Comparison of ENCODE assay signal across 35 cellular contexts in genomic region chr5:113804264-113804663, GRCh38.
DNase-seq lines count a peak whose midpoint lies in the region; ATAC-seq and TF ChIP-seq lines count a peak whose summit lies in the region.
"Had no signal": no experiment of that assay in that cellular context is flagged by ENCODE, and none has a peak within 500 bp of the region (broad histone marks: within the 10 kb centered on the region; RNA-seq: fewer than 3 reads in every experiment).

No MANE protein-coding gene starts in this region.

- H3K4me3 ChIP-seq in GM23248 = no peak overlapping the region
- no peak overlapping the region for H3K4me3 ChIP-seq in epithelial cell of proximal tubule (ENCODE audit: low read depth, low read length)
- H3K4me3 ChIP-seq: heart right ventricle, lung, sigmoid colon, stomach, uterus had no signal

- DNase-seq in A172 (ENCODE audit: low spot score) = peak; percentile 16
- peak; percentile 5 for DNase-seq in GM23248
- peak; percentile 40 for DNase-seq in RKO (ENCODE audit: low spot score)
- no peak for DNase-seq in epithelial cell of proximal tubule (ENCODE audit: low read depth)
- no peak for DNase-seq in LoVo (ENCODE audit: low spot score)
- no peak for DNase-seq in T1000 (lab: John Stamatoyannopoulos, UW)
- DNase-seq: activated CD4-positive, alpha-beta T cell treated with anti-CD3 and anti-CD28 coated beads, Interleukin-2, amount 50 U/mL, for 4 hours; activated CD8-positive, alpha-beta memory T cell treated with anti-CD3 and anti-CD28 coated beads, Interleukin-2, amount 10 ng/mL, durations not matched to agents 7 days and 5 days; activated naive CD4-positive, alpha-beta T cell; activated naive CD8-positive, alpha-beta T cell treated with anti-CD3 and anti-CD28 coated beads, Interleukin-2, amount 50 U/mL, for 24 hours; activated T-cell treated with anti-CD3 and anti-CD28 coated beads, Interleukin-2, amount 50 U/mL, for 48 hours; BE2C; CD8-positive, alpha-beta T cell; central memory CD4-positive, alpha-beta T cell; cortex of kidney; effector memory CD4-positive, alpha-beta T cell; GDM1; GOT3; heart right ventricle; Kasumi-1; NCI-H1436 treated with DMSO at 0.1 percent for 48 hours; NCI-H446 treated with DMSO at 0.1 percent for 48 hours; RPMI8226; sigmoid colon; SK-N-SH; stimulated activated CD4-positive, alpha-beta T cell treated with anti-CD3 and anti-CD28 coated beads, Interleukin-12 subunit alpha, Interleukin-12 subunit beta, amount 100 ng/mL, for 4 hours; stimulated activated CD4-positive, alpha-beta T cell treated with anti-CD3 and anti-CD28 coated beads, Interleukin-2, amount 100 ng/mL, for 48 hours; stomach; uterus had no signal

- ATAC-seq in GM18511 (IDR thresholded peaks at IDR 0.05; ENCODE audit: unreplicated experiment) = no peak
- ATAC-seq in HG03097 (IDR thresholded peaks at IDR 0.05; ENCODE audit: low FRiP score, unreplicated experiment) = no peak
- ATAC-seq: activated CD4-positive, CD25-positive, alpha-beta regulatory T cell treated with anti-CD3 and anti-CD28 coated beads, Interleukin-2, amount 50 U/mL, for 24 hours; activated CD8-positive, alpha-beta memory T cell treated with anti-CD3 and anti-CD28 coated beads, Interleukin-2, amount 10 ng/mL, durations not matched to agents 7 days and 5 days; activated naive CD8-positive, alpha-beta T cell treated with anti-CD3 and anti-CD28 coated beads, Interleukin-2, amount 50 U/mL, for 24 hours; CD8-positive, alpha-beta T cell; esophagus mucosa; heart right ventricle; natural killer cell treated with Interleukin-12 subunit alpha and Interleukin-12 subunit beta and Interleukin-15 and Interleukin-18, amount 100 ng/mL, for 72 hours had no signal

- H3K9me3 ChIP-seq in GM23248 (ENCODE audit: low read depth) = no peaks in the 10 kb centered on the region
- H3K9me3 ChIP-seq: BE2C, heart right ventricle, sigmoid colon, SK-N-SH, stomach, uterus had no signal

- H3K9ac ChIP-seq in GM23248 = no peak overlapping the region
- H3K9ac ChIP-seq: SK-N-SH had no signal

- TF ChIP-seq CTCF in epithelial cell of proximal tubule (conservative IDR thresholded peaks at IDR 0.05; ENCODE audit: low read depth, low read length) = peak; percentile 5

- H3K4me1 ChIP-seq in GM23248 (ENCODE audit: insufficient read depth) = peaks cover 29% of the 10 kb centered on the region
- H3K4me1 ChIP-seq: uterus had no signal

- no peaks in the 10 kb centered on the region for H3K36me3 ChIP-seq in GM23248 (ENCODE audit: low read depth)
- H3K36me3 ChIP-seq: BE2C, heart right ventricle, sigmoid colon, stomach, uterus had no signal

- in situ Hi-C loops in GM23248 (cut with MboI) = no loop called here

- no peaks in the 10 kb centered on the region; the same call in 1 of the 2 replicates for H3K27me3 ChIP-seq in GM23248 (replicated peaks; ENCODE audit: insufficient read depth)
- H3K27me3 ChIP-seq: BE2C, sigmoid colon, stomach, uterus had no signal

- no peaks in the 10 kb centered on the region for H3K79me2 ChIP-seq in GM23248 (ENCODE audit: insufficient read depth)

- no peaks in the 10 kb centered on the region for H4K20me1 ChIP-seq in GM23248 (ENCODE audit: insufficient read depth)

- no peak overlapping the region for H3K4me2 ChIP-seq in GM23248 (ENCODE audit: unreplicated experiment)
- H3K4me2 ChIP-seq: SK-N-SH had no signal

- 70% methylated on average over 4 of the region's 4 CpGs for WGBS in GM23248 (ENCODE audit: low coverage in 1 of 2, low lambda C conversion rate in 2 of 2, missing lambda C conversion rate in 2 of 2), 2 experiments

- H3F3A ChIP-seq in GM23248 (ENCODE audit: insufficient read depth) = peaks cover 37% of the 10 kb centered on the region

- H2AFZ ChIP-seq in GM23248 = no peak overlapping the region

- no peaks in the 10 kb centered on the region for H3K9me2 ChIP-seq in GM23248 (ENCODE audit: insufficient read depth)
- H3K9me2 ChIP-seq: SK-N-SH had no signal

- H3K27ac ChIP-seq in GM23248 = no peak overlapping the region
- H3K27ac ChIP-seq: heart right ventricle, sigmoid colon, stomach, uterus had no signal

Comparison
In these comparisons a context has a peak if more than half of its experiments do, and no peak if none do; other contexts are left out.
1. DNase-seq: peak in A172 (single experiment), GM23248 (single experiment) and RKO (single experiment); none in epithelial cell of proximal tubule (single experiment), LoVo (single experiment) and T1000 (single experiment).